ENCODE assay signal across 1 cellular context in the genomic region with DNA sequence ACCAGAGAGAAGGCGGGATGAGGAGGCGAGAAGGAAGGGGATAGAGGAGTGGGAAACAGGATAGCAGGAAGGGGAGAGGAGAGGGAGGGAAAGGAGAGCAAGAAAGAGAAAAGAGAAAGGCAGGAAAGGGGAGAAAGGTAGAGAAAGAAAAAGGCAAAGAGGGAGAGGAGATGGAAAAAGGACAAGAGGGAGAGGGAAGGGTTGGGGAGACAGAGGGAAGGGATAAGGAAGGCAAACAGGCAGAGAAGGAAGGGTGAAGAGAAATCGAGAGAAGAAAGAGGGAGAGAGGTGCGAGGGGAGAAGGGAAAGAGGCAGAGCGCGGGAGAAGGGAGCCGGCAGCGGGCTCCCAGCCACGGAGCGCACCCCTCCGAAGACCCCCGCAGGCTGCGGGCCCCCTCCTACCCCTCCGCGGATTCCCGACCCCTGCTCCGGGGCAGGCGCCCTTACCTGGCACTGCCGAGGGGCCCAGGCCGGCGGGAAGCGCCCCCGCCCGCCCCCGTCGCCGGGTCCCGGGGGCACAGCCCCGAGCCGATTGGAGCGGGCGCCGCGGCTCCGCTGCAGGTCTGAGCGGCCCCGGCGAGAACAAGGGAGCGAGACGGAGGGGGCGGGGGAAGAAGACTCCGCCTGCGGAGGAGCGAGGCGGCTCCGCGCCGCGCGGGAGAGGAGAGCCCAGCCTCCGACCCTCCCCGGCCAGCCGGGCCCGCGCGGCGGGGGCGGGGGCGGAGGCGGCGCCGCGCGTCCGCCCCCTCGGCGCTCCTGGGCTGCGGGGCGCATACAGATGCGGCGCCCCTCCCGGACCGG.
TF ChIP-seq lines count a peak whose summit lies in the region.

CDH24 (minus strand) TSS at position 565 of the 801 bp plus-strand sequence. CDS start 1,787 bp downstream, outside the sequence.

TF ChIP-seq in HepG2, 621 proteins besides CTCF, POLR2A, EP300 and RAD21 (continued from another document and continues in another):
- TF ChIP-seq ZBTB2 (CRISPR knock-in tag; IDR thresholded peaks at IDR 0.05; ENCODE audit: low read depth) (peak; percentile 65; the same call in 1 of the 2 replicates), PHF8 (CRISPR knock-in tag; IDR thresholded peaks at IDR 0.05) (no peak), KLF6 (CRISPR knock-in tag; IDR thresholded peaks at IDR 0.05) (no peak), ZNF263 (CRISPR knock-in tag; IDR thresholded peaks at IDR 0.05) (no peak), ETV5 (CRISPR knock-in tag; IDR thresholded peaks at IDR 0.05; ENCODE audit: borderline replicate concordance) (no peak), ZNF83 (CRISPR knock-in tag; IDR thresholded peaks at IDR 0.05; ENCODE audit: borderline replicate concordance) (no peak), TSC22D2 (CRISPR knock-in tag; IDR thresholded peaks at IDR 0.05; ENCODE audit: borderline replicate concordance) (no peak), SOX6 (IDR thresholded peaks at IDR 0.05) (peak; percentile 84; the same call in 1 of the 2 replicates), SOX6 (CRISPR knock-in tag; IDR thresholded peaks at IDR 0.05) (no peak), PHF5A (CRISPR knock-in tag; IDR thresholded peaks at IDR 0.05; ENCODE audit: low read depth, unreplicated experiment) (no peak), ZFP1 (CRISPR knock-in tag; IDR thresholded peaks at IDR 0.05) (no peak), ZNF776 (CRISPR knock-in tag; IDR thresholded peaks at IDR 0.05) (0 out of 2 replicates have a peak, but pooled peaks have one; percentile 12), ZMYM2 (CRISPR knock-in tag; IDR thresholded peaks at IDR 0.05) (no peak), PPARG (CRISPR knock-in tag; conservative IDR thresholded peaks at IDR 0.05) (no peak; the same call in 1 of the 2 replicates), CBX1 (IDR thresholded peaks at IDR 0.05; ENCODE audit: low read depth) (no peak), HNRNPK (IDR thresholded peaks at IDR 0.05; ENCODE audit: low read depth, low read length, poor library complexity, severe bottlenecking) (peak; percentile 93), ZNF768 (CRISPR knock-in tag; IDR thresholded peaks at IDR 0.05) (0 out of 2 replicates have a peak, but pooled peaks have one; percentile 17), ZNF138 (CRISPR knock-in tag; IDR thresholded peaks at IDR 0.05; ENCODE audit: low read depth) (no peak), SRSF1 (optimal IDR thresholded peaks at IDR 0.05; ENCODE audit: low read depth, low read length) (no peak), USF2 (IDR thresholded peaks at IDR 0.05; ENCODE audit: low read depth, low read length) (no peak), USF2 (CRISPR knock-in tag; IDR thresholded peaks at IDR 0.05; ENCODE audit: borderline replicate concordance) (no peak; the same call in 1 of the 2 replicates), U2AF1 (optimal IDR thresholded peaks at IDR 0.05; ENCODE audit: low read depth, low read length) (peak; percentile 4), RAD51 (IDR thresholded peaks at IDR 0.05; ENCODE audit: borderline replicate concordance) (peak; percentile 26; the same call in 1 of the 2 replicates), MTF1 (CRISPR knock-in tag; IDR thresholded peaks at IDR 0.05) (no peak), CBFB (CRISPR knock-in tag; IDR thresholded peaks at IDR 0.05) (no peak), NFRKB (IDR thresholded peaks at IDR 0.05) (0 out of 2 replicates have a peak, but pooled peaks have one; percentile 54), ZNF747 (CRISPR knock-in tag; IDR thresholded peaks at IDR 0.05; ENCODE audit: borderline replicate concordance) (no peak), ZNF780A (CRISPR knock-in tag; IDR thresholded peaks at IDR 0.05) (no peak), TP53 (CRISPR knock-in tag; conservative IDR thresholded peaks at IDR 0.05) (no peak), NFIB (CRISPR knock-in tag; IDR thresholded peaks at IDR 0.05; ENCODE audit: borderline replicate concordance) (peak; percentile 78; the same call in 1 of the 2 replicates), ZNF841 (CRISPR knock-in tag; IDR thresholded peaks at IDR 0.05; ENCODE audit: borderline replicate concordance) (no peak), SETDB1 (CRISPR knock-in tag; IDR thresholded peaks at IDR 0.05; ENCODE audit: borderline replicate concordance) (no peak), ZFP37 (CRISPR knock-in tag; IDR thresholded peaks at IDR 0.05; ENCODE audit: borderline replicate concordance) (no peak), SUZ12 (IDR thresholded peaks at IDR 0.05; ENCODE audit: low read depth, low read length) (no peak), REL (CRISPR knock-in tag; conservative IDR thresholded peaks at IDR 0.05) (no peak), SIN3B (IDR thresholded peaks at IDR 0.05; ENCODE audit: low read length) (no peak), HNRNPH1 (optimal IDR thresholded peaks at IDR 0.05; ENCODE audit: low read depth, low read length) (no peak), TBX2 (CRISPR knock-in tag; IDR thresholded peaks at IDR 0.05; ENCODE audit: borderline replicate concordance) (0 out of 2 replicates have a peak, but pooled peaks have one; percentile 12), ZNF446 (CRISPR knock-in tag; IDR thresholded peaks at IDR 0.05) (0 out of 2 replicates have a peak, but pooled peaks have one; percentile 48), HIVEP1 (CRISPR knock-in tag; IDR thresholded peaks at IDR 0.05) (no peak), ZMYM3 (CRISPR knock-in tag; IDR thresholded peaks at IDR 0.05) (no peak), ZSCAN29 (CRISPR knock-in tag; conservative IDR thresholded peaks at IDR 0.05) (no peak; the same call in 1 of the 2 replicates)
- TF ChIP-seq, protein P1, sequence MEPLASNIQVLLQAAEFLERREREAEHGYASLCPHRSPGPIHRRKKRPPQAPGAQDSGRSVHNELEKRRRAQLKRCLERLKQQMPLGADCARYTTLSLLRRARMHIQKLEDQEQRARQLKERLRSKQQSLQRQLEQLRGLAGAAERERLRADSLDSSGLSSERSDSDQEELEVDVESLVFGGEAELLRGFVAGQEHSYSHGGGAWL (CRISPR knock-in tag; IDR thresholded peaks at IDR 0.05), result no peak
- TF ChIP-seq, protein P2, sequence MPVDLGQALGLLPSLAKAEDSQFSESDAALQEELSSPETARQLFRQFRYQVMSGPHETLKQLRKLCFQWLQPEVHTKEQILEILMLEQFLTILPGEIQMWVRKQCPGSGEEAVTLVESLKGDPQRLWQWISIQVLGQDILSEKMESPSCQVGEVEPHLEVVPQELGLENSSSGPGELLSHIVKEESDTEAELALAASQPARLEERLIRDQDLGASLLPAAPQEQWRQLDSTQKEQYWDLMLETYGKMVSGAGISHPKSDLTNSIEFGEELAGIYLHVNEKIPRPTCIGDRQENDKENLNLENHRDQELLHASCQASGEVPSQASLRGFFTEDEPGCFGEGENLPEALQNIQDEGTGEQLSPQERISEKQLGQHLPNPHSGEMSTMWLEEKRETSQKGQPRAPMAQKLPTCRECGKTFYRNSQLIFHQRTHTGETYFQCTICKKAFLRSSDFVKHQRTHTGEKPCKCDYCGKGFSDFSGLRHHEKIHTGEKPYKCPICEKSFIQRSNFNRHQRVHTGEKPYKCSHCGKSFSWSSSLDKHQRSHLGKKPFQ (CRISPR knock-in tag; IDR thresholded peaks at IDR 0.05; ENCODE audit: insufficient replicate concordance), result no peak
- TF ChIP-seq, protein P3, sequence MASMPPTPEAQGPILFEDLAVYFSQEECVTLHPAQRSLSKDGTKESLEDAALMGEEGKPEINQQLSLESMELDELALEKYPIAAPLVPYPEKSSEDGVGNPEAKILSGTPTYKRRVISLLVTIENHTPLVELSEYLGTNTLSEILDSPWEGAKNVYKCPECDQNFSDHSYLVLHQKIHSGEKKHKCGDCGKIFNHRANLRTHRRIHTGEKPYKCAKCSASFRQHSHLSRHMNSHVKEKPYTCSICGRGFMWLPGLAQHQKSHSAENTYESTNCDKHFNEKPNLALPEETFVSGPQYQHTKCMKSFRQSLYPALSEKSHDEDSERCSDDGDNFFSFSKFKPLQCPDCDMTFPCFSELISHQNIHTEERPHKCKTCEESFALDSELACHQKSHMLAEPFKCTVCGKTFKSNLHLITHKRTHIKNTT (CRISPR knock-in tag; IDR thresholded peaks at IDR 0.05), result no peak
- TF ChIP-seq, protein P4, sequence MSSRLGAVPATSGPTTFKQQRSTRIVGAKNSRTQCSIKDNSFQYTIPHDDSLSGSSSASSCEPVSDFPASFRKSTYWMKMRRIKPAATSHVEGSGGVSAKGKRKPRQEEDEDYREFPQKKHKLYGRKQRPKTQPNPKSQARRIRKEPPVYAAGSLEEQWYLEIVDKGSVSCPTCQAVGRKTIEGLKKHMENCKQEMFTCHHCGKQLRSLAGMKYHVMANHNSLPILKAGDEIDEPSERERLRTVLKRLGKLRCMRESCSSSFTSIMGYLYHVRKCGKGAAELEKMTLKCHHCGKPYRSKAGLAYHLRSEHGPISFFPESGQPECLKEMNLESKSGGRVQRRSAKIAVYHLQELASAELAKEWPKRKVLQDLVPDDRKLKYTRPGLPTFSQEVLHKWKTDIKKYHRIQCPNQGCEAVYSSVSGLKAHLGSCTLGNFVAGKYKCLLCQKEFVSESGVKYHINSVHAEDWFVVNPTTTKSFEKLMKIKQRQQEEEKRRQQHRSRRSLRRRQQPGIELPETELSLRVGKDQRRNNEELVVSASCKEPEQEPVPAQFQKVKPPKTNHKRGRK (CRISPR knock-in tag; IDR thresholded peaks at IDR 0.05), result peak; percentile 100
- TF ChIP-seq, protein P5, sequence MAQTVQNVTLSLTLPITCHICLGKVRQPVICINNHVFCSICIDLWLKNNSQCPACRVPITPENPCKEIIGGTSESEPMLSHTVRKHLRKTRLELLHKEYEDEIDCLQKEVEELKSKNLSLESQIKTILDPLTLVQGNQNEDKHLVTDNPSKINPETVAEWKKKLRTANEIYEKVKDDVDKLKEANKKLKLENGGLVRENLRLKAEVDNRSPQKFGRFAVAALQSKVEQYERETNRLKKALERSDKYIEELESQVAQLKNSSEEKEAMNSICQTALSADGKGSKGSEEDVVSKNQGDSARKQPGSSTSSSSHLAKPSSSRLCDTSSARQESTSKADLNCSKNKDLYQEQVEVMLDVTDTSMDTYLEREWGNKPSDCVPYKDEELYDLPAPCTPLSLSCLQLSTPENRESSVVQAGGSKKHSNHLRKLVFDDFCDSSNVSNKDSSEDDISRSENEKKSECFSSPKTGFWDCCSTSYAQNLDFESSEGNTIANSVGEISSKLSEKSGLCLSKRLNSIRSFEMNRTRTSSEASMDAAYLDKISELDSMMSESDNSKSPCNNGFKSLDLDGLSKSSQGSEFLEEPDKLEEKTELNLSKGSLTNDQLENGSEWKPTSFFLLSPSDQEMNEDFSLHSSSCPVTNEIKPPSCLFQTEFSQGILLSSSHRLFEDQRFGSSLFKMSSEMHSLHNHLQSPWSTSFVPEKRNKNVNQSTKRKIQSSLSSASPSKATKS (CRISPR knock-in tag; IDR thresholded peaks at IDR 0.05), result no peak
- TF ChIP-seq, protein P6, sequence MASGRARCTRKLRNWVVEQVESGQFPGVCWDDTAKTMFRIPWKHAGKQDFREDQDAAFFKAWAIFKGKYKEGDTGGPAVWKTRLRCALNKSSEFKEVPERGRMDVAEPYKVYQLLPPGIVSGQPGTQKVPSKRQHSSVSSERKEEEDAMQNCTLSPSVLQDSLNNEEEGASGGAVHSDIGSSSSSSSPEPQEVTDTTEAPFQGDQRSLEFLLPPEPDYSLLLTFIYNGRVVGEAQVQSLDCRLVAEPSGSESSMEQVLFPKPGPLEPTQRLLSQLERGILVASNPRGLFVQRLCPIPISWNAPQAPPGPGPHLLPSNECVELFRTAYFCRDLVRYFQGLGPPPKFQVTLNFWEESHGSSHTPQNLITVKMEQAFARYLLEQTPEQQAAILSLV (CRISPR knock-in tag; IDR thresholded peaks at IDR 0.05; ENCODE audit: borderline replicate concordance), result no peak; the same call in 1 of the 2 replicates
- TF ChIP-seq, protein P7, sequence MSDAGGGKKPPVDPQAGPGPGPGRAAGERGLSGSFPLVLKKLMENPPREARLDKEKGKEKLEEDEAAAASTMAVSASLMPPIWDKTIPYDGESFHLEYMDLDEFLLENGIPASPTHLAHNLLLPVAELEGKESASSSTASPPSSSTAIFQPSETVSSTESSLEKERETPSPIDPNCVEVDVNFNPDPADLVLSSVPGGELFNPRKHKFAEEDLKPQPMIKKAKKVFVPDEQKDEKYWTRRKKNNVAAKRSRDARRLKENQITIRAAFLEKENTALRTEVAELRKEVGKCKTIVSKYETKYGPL (CRISPR knock-in tag; IDR thresholded peaks at IDR 0.05), result no peak
- TF ChIP-seq, protein P8, sequence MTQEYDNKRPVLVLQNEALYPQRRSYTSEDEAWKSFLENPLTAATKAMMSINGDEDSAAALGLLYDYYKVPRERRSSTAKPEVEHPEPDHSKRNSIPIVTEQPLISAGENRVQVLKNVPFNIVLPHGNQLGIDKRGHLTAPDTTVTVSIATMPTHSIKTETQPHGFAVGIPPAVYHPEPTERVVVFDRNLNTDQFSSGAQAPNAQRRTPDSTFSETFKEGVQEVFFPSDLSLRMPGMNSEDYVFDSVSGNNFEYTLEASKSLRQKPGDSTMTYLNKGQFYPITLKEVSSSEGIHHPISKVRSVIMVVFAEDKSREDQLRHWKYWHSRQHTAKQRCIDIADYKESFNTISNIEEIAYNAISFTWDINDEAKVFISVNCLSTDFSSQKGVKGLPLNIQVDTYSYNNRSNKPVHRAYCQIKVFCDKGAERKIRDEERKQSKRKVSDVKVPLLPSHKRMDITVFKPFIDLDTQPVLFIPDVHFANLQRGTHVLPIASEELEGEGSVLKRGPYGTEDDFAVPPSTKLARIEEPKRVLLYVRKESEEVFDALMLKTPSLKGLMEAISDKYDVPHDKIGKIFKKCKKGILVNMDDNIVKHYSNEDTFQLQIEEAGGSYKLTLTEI (CRISPR knock-in tag; conservative IDR thresholded peaks at IDR 0.05), result no peak
